1 cellular context compared by ENCODE assay signal in genomic region chr16:5428932-5429331, GRCh38.
TF ChIP-seq lines count a peak whose summit lies in the region.

No MANE protein-coding gene starts in this region.

TF ChIP-seq in H1, 55 proteins besides CTCF, POLR2A, EP300 and RAD21 (continued from another document):
- TF ChIP-seq CHD2 (IDR thresholded peaks at IDR 0.05; ENCODE audit: low read length) = no peak
- TF ChIP-seq SP1 (IDR thresholded peaks at IDR 0.05; ENCODE audit: low read depth, low read length) = no peak
- TF ChIP-seq EGR1 (IDR thresholded peaks at IDR 0.05; ENCODE audit: borderline replicate concordance, low read depth, low read length) = no peak
- no peak for TF ChIP-seq EZH2 (IDR thresholded peaks at IDR 0.05; ENCODE audit: low read depth, low read length, severe bottlenecking)
- TF ChIP-seq CREB1 (IDR thresholded peaks at IDR 0.05) = no peak
- TF ChIP-seq HDAC2 (IDR thresholded peaks at IDR 0.05; ENCODE audit: borderline replicate concordance in 1 of 2, low read depth in 2 of 2, low read length in 2 of 2) = no peak
- no peak for TF ChIP-seq GTF2F1 (IDR thresholded peaks at IDR 0.05; ENCODE audit: borderline replicate concordance, low read depth, low read length)
- no peak for TF ChIP-seq KDM4A (IDR thresholded peaks at IDR 0.05; ENCODE audit: low read depth, low read length, severe bottlenecking)
- TF ChIP-seq KDM5A (IDR thresholded peaks at IDR 0.05; ENCODE audit: low read length) = no peak
- TF ChIP-seq BCL11A (IDR thresholded peaks at IDR 0.05; ENCODE audit: low read depth in 2 of 2, low read length in 2 of 2) = no peak
- TF ChIP-seq SIX5 (IDR thresholded peaks at IDR 0.05; ENCODE audit: low read depth, low read length) = no peak
- no peak for TF ChIP-seq USF2 (IDR thresholded peaks at IDR 0.05; ENCODE audit: low read length)
- no peak for TF ChIP-seq SIN3A (conservative IDR thresholded peaks at IDR 0.05 in 1 of 2, IDR thresholded peaks at IDR 0.05 in 1 of 2; ENCODE audit: low read depth in 1 of 2, low read length in 2 of 2)
- no peak for TF ChIP-seq BACH1 (IDR thresholded peaks at IDR 0.05; ENCODE audit: low read length)
